In the genomic region with DNA sequence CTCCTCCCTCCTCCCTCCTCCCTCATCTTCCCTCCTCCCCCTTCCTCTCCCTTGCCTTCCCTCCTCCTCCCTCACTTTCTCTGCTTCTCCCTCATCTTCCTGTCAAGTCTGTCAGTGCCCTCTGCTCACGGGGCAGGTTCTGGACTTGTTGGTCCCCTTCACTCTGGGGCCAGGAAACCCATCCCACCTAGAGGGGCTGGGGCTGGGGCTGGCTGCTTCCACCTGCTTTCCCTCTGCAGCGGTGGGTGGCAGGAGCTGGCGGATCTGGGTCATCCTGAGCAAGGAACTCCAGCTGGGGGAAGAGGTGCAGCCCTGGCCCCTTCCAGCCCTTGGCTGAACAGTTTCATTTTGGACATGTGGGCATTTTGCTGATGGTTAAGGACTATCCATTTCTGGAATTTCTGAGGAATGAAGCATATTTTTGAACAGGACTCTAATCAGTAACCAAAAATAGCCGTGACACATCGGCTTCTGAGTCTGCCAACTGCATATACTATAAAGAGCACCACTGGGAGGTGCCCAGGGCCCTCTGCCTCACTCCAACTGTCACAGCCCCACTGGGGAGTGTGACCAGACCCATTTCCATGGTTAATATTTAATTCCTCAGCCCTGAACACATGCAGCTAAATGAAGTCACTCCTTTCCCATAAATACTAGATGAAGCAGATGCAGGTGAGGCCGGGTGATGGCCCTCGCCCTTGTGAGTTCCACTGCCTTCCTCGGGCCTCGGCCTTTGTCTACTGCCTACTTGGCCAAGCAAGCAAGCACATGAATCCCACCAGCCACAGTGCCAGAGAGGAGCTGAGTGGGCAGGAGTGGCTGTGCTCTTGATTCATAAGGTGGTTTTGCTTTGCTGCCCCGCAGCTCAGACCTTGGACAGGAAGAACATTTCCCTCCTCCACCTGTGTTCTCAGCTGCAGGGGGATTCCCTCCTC, we compare ENCODE assay signal across 8 cellular contexts. TPM values are rescaled to one million over a fixed set of nuclear protein-coding genes. Genes with fewer than 3 reads are reported as not detected.
DNase-seq lines count a peak whose midpoint lies in the region; ATAC-seq and TF ChIP-seq lines count a peak whose summit lies in the region.

No MANE protein-coding gene starts in this region.

- ATAC-seq in GM18909 (IDR thresholded peaks at IDR 0.05; ENCODE audit: poor library complexity, unreplicated experiment): peak; percentile 71
- no peak for ATAC-seq in GM18867 (IDR thresholded peaks at IDR 0.05; ENCODE audit: unreplicated experiment)

- H3K4me2 ChIP-seq in skeletal muscle satellite cell (ENCODE audit: low read length) (peak overlapping the region; percentile 47), MM.1S (ENCODE audit: low read depth, low read length) (no peak overlapping the region)

- H3K36me3 ChIP-seq in cardiac muscle cell: peaks cover 26% of the 10 kb centered on the region
- no peaks in the 10 kb centered on the region for H3K36me3 ChIP-seq in skeletal muscle satellite cell (ENCODE audit: insufficient read depth, low read length)
- H3K36me3 ChIP-seq in BE2C: no peaks in the 10 kb centered on the region
- no peaks in the 10 kb centered on the region for H3K36me3 ChIP-seq in MM.1S (replicated peaks; ENCODE audit: insufficient read depth, low read length)

- H3K9ac ChIP-seq in skeletal muscle satellite cell (ENCODE audit: low read depth, low read length): peak overlapping the region; percentile 40
- no peak overlapping the region for H3K9ac ChIP-seq in MM.1S (ENCODE audit: low read length)

- no peaks in the 10 kb centered on the region for H3F3A ChIP-seq in MM.1S (ENCODE audit: insufficient read depth, low read length)

- H3K79me2 ChIP-seq in MM.1S (ENCODE audit: low read length): no peaks in the 10 kb centered on the region

- H4K20me1 ChIP-seq in MM.1S (ENCODE audit: insufficient read depth, low read length): no peaks in the 10 kb centered on the region

- H3K4me1 ChIP-seq in cardiac muscle cell (ENCODE audit: low read depth) (peaks cover 22% of the 10 kb centered on the region), skeletal muscle satellite cell (ENCODE audit: control insufficient read depth, insufficient read depth, low read length) (peaks cover 28% of the 10 kb centered on the region), BE2C (no peaks in the 10 kb centered on the region), MM.1S (ENCODE audit: low read length) (no peaks in the 10 kb centered on the region)

- H2AFZ ChIP-seq in MM.1S (ENCODE audit: low read length): no peak overlapping the region

- no peaks in the 10 kb centered on the region for H3K27me3 ChIP-seq in cardiac muscle cell
- no peaks in the 10 kb centered on the region for H3K27me3 ChIP-seq in skeletal muscle satellite cell (ENCODE audit: control insufficient read depth, insufficient read depth, low read length)
- no peaks in the 10 kb centered on the region for H3K27me3 ChIP-seq in BE2C
- H3K27me3 ChIP-seq in MM.1S (replicated peaks; ENCODE audit: insufficient read depth, low read length): no peaks in the 10 kb centered on the region

- TF ChIP-seq CTCF in cardiac muscle cell (IDR thresholded peaks at IDR 0.05; ENCODE audit: low read depth, low read length) (no peak), BE2C (IDR thresholded peaks at IDR 0.05; ENCODE audit: low read depth, low read length) (no peak), MM.1S (IDR thresholded peaks at IDR 0.05; ENCODE audit: low read length) (no peak)

- H3K4me3 ChIP-seq in cardiac muscle cell (no peak overlapping the region), skeletal muscle satellite cell (ENCODE audit: low read length) (no peak overlapping the region), BE2C (ENCODE audit: low read depth, low read length) (no peak overlapping the region), MM.1S (ENCODE audit: low read length) (no peak overlapping the region)

- DNase-seq in LoVo (ENCODE audit: low spot score) (peak; percentile 58), cardiac muscle cell (ENCODE audit: low read depth in 1 of 2, low spot score in 1 of 2) (peak in 1 of 2 donors; percentile 54), BE2C (no peak), MM.1S (no peak), medulla oblongata (ENCODE audit: extremely low spot score) (no peak)

- H3K9me2 ChIP-seq in MM.1S (replicated peaks; ENCODE audit: insufficient read depth, low read length): no peaks in the 10 kb centered on the region

- H3K9me3 ChIP-seq in cardiac muscle cell (ENCODE audit: low read depth): no peaks in the 10 kb centered on the region
- no peaks in the 10 kb centered on the region for H3K9me3 ChIP-seq in skeletal muscle satellite cell (replicated peaks; ENCODE audit: low read length)
- no peaks in the 10 kb centered on the region for H3K9me3 ChIP-seq in BE2C
- H3K9me3 ChIP-seq in MM.1S (replicated peaks; ENCODE audit: insufficient read depth, low read length): no peaks in the 10 kb centered on the region

- H3K27ac ChIP-seq in cardiac muscle cell (peak overlapping the region; percentile 74), MM.1S (ENCODE audit: low read length) (no peak overlapping the region)

RNA-seq across cellular contexts. Expression of gene CHDH, which starts 39.8 kb away (rescaled TPM):
- 11.5 and 36.1 TPM in 2 replicates for total RNA-seq in cardiac muscle cell
- polyA plus RNA-seq in cardiac muscle cell: 12.8 and 23.3 TPM in 2 replicates
- total RNA-seq in skeletal muscle satellite cell (2012; rRNA removed): not detected in 2 replicates
- not detected for polyA plus RNA-seq in BE2C (2012; ENCODE audit: insufficient read depth, insufficient read length, low read depth)

RNA-seq across cellular contexts. Expression of gene IL17RB, which starts 39.9 kb away (rescaled TPM):
- total RNA-seq in cardiac muscle cell: 8.4 and 13.1 TPM in 2 replicates
- 11.5 and 15.9 TPM in 2 replicates for polyA plus RNA-seq in cardiac muscle cell
- total RNA-seq in skeletal muscle satellite cell (2012; rRNA removed): not detected in 2 replicates
- 1.0 TPM for polyA plus RNA-seq in BE2C (2012; ENCODE audit: insufficient read depth, insufficient read length, low read depth)
